In the genomic region with DNA sequence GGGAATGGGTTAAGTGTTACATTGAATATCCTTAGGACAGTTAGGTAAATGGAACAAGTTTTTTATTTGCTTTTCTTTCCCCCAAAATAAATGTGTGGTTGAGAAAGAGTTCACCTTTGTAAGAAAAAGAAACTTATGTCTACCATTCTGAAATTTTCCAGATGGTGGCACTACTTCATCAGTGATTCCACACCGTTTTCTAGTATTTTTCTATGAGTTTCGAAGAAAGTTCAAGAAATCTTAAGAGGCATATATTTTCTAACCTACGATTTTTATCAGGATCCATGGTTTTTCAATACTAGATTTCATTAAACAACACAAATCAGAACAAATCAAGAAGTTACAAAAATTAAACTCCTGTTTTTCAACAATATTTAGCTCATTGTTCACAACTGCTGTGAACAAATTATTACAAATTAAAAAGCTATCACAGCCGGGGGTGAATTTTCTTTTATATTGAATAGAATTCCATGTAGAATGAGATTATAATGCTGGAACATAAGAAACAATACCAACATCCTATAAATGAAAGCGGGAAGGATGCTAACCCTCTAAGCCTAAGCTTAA, we compare ENCODE assay signal across 8 cellular contexts.
DNase-seq lines count a peak whose midpoint lies in the region; ATAC-seq, FAIRE-seq and TF ChIP-seq lines count a peak whose summit lies in the region.

No MANE protein-coding gene starts in this region.

- POLR2A ChIA-PET in SK-N-SH (lab: Yijun Ruan, JAX), result no interaction called here

- CTCF ChIA-PET in SK-N-SH (lab: Yijun Ruan, JAX), result interaction anchor here (0.6 to 25.0 kb wide), 72 partner anchors 10 to 1515 kb away, joined by 3 to 766 read pairs (median 4); a partner anchor contains a TSS

- H3K79me2 ChIP-seq in SK-N-SH (ENCODE audit: insufficient read depth), result no peaks in the 10 kb centered on the region

- 24% methylated on average over 5 of the region's 5 CpGs for WGBS in SK-N-SH (ENCODE audit: low lambda C conversion rate)
- 24 to 30% methylated on average over 5 of the region's 5 CpGs for WGBS in thyroid gland, 2 donors

- TF ChIP-seq CTCF in SK-N-SH (IDR thresholded peaks at IDR 0.05), result peak; percentile 52
- peak; percentile 21 to 90 (median 46) for TF ChIP-seq CTCF in thyroid gland (IDR thresholded peaks at IDR 0.05)

- H3K9me2 ChIP-seq in SK-N-SH, result no peaks in the 10 kb centered on the region

- H3K9ac ChIP-seq in SK-N-SH, result no peak overlapping the region

- intact Hi-C loops in thyroid gland (cut with DNase I), result loop anchor here (2.0 to 10.0 kb wide), 2 partner anchors 177 to 463 kb away; no protein-coding TSS in a partner anchor

- H3K27me3 ChIP-seq in SK-N-SH (ENCODE audit: insufficient read depth) (no peaks in the 10 kb centered on the region), thyroid gland (no peaks in the 10 kb centered on the region)

- H3F3A ChIP-seq in SK-N-SH (replicated peaks; ENCODE audit: insufficient read depth), result no peaks in the 10 kb centered on the region

- H3K4me1 ChIP-seq in SK-N-SH (ENCODE audit: control insufficient read depth in 1 of 2, insufficient read depth in 2 of 2, low read depth in 1 of 2, low read length in 1 of 2) (peaks cover 0 to 10% of the 10 kb centered on the region in 2 experiments; a peak in 2 of 4 replicates), thyroid gland (peaks cover 0 to 1% of the 10 kb centered on the region in 2 donors)

- H3K4me2 ChIP-seq in SK-N-SH, result no peak overlapping the region

- TF ChIP-seq EP300 in SK-N-SH (IDR thresholded peaks at IDR 0.05; ENCODE audit: borderline replicate concordance in 1 of 2, low read depth in 1 of 2, low read length in 1 of 2), result no peak

- H3K9me3 ChIP-seq in SK-N-SH (no peaks in the 10 kb centered on the region), thyroid gland (no peaks in the 10 kb centered on the region)

- H4K20me1 ChIP-seq in SK-N-SH (ENCODE audit: insufficient read depth), result no peaks in the 10 kb centered on the region

- no peak for ATAC-seq in SK-N-SH treated with all-trans-retinoic acid at 6 μM for 48 hours
- no peak for ATAC-seq in stimulated activated naive CD8-positive, alpha-beta T cell treated with anti-CD3 and anti-CD28 coated beads, Interleukin-15, Interleukin-2, amounts not matched to agents 100 U/mL and 50 U/mL, for 24 hours

- H3K27ac ChIP-seq in SK-N-SH (ENCODE audit: low read depth in 2 of 2, low read length in 1 of 2) (no peak overlapping the region), thyroid gland (no peak overlapping the region)

- no peaks in the 10 kb centered on the region for H3K36me3 ChIP-seq in SK-N-SH (replicated peaks in 1 of 2; ENCODE audit: control insufficient read depth in 1 of 2, insufficient read depth in 2 of 2, low read length in 1 of 2)
- H3K36me3 ChIP-seq in thyroid gland, result no peaks in the 10 kb centered on the region

- H2AFZ ChIP-seq in SK-N-SH (ENCODE audit: low read depth), result no peak overlapping the region

- FAIRE-seq in RCC 7860 (lab: Jason Lieb, UNC) (peak; percentile 83), HTR-8/SVneo (lab: Jason Lieb, UNC) (no peak)

- TF ChIP-seq RAD21 in SK-N-SH (IDR thresholded peaks at IDR 0.05; ENCODE audit: low read length), result peak; percentile 91

- TF ChIP-seq POLR2A in thyroid gland (IDR thresholded peaks at IDR 0.05), result no peak

- H3K4me3 ChIP-seq in SK-N-SH (ENCODE audit: low read depth in 2 of 2, low read length in 1 of 2) (peak overlapping the region in 1 of 2 experiments; percentile 22; a peak in 1 of 4 replicates), thyroid gland (replicated peaks in 1 of 3) (no peak overlapping the region)

- DNase-seq in SK-N-SH, result peak; percentile 39
- DNase-seq in RCC 7860 (ENCODE audit: low spot score), result no peak
- peak; percentile 14 for DNase-seq in glomerular endothelial cell (ENCODE audit: extremely low read depth, low read depth, low spot score)
- no peak for DNase-seq in thyroid gland
- DNase-seq in NCI-H774 (lab: John Stamatoyannopoulos, UW), result no peak
- no peak for DNase-seq in stimulated activated naive CD8-positive, alpha-beta T cell treated with anti-CD3 and anti-CD28 coated beads, Interleukin-15, Interleukin-2, amounts not matched to agents 100 U/mL and 50 U/mL, for 24 hours
- DNase-seq in HTR-8/SVneo (ENCODE audit: insufficient read length, low spot score), result no peak

TF ChIP-seq in SK-N-SH, 30 proteins besides CTCF, POLR2A, EP300 and RAD21:
- TF ChIP-seq, protein P1, sequence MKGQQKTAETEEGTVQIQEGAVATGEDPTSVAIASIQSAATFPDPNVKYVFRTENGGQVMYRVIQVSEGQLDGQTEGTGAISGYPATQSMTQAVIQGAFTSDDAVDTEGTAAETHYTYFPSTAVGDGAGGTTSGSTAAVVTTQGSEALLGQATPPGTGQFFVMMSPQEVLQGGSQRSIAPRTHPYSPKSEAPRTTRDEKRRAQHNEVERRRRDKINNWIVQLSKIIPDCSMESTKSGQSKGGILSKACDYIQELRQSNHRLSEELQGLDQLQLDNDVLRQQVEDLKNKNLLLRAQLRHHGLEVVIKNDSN (IDR thresholded peaks at IDR 0.05; ENCODE audit: borderline replicate concordance, low read depth), result no peak
- TF ChIP-seq RFX5 (IDR thresholded peaks at IDR 0.05; ENCODE audit: low read length), result no peak
- TF ChIP-seq SMC3 (IDR thresholded peaks at IDR 0.05; ENCODE audit: low read depth, low read length), result peak; percentile 64; the same call in 1 of the 2 replicates
- TF ChIP-seq GATA2 (CRISPR knock-in tag; IDR thresholded peaks at IDR 0.05), result no peak
- TF ChIP-seq YY1 (IDR thresholded peaks at IDR 0.05; ENCODE audit: low read depth), result no peak

TF ChIP-seq in SK-N-SH treated with all-trans-retinoic acid at 6 μM for 48 hours, 23 proteins besides CTCF, POLR2A, EP300 and RAD21 (continues in another document):
- TF ChIP-seq ZC3H10 (CRISPR knock-in tag; IDR thresholded peaks at IDR 0.05), result no peak
- TF ChIP-seq ZNF8 (CRISPR knock-in tag; IDR thresholded peaks at IDR 0.05), result no peak
- TF ChIP-seq, protein P2, sequence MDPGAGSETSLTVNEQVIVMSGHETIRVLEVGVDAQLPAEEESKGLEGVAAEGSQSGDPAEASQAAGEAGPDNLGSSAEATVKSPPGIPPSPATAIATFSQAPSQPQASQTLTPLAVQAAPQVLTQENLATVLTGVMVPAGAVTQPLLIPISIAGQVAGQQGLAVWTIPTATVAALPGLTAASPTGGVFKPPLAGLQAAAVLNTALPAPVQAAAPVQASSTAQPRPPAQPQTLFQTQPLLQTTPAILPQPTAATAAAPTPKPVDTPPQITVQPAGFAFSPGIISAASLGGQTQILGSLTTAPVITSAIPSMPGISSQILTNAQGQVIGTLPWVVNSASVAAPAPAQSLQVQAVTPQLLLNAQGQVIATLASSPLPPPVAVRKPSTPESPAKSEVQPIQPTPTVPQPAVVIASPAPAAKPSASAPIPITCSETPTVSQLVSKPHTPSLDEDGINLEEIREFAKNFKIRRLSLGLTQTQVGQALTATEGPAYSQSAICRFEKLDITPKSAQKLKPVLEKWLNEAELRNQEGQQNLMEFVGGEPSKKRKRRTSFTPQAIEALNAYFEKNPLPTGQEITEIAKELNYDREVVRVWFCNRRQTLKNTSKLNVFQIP (CRISPR knock-in tag; IDR thresholded peaks at IDR 0.05; ENCODE audit: borderline replicate concordance, low read depth), result no peak
- TF ChIP-seq BACH2 (CRISPR knock-in tag; IDR thresholded peaks at IDR 0.05; ENCODE audit: borderline replicate concordance), result no peak
- TF ChIP-seq ZFP30 (CRISPR knock-in tag; IDR thresholded peaks at IDR 0.05), result no peak
- no peak for TF ChIP-seq ARNTL (CRISPR knock-in tag; IDR thresholded peaks at IDR 0.05; ENCODE audit: borderline replicate concordance, low read depth)
- TF ChIP-seq GLIS3 (CRISPR knock-in tag; IDR thresholded peaks at IDR 0.05), result no peak
- TF ChIP-seq SNAI2 (CRISPR knock-in tag; IDR thresholded peaks at IDR 0.05), result no peak
- no peak for TF ChIP-seq ZFP3 (CRISPR knock-in tag; IDR thresholded peaks at IDR 0.05)
- TF ChIP-seq, protein P3, sequence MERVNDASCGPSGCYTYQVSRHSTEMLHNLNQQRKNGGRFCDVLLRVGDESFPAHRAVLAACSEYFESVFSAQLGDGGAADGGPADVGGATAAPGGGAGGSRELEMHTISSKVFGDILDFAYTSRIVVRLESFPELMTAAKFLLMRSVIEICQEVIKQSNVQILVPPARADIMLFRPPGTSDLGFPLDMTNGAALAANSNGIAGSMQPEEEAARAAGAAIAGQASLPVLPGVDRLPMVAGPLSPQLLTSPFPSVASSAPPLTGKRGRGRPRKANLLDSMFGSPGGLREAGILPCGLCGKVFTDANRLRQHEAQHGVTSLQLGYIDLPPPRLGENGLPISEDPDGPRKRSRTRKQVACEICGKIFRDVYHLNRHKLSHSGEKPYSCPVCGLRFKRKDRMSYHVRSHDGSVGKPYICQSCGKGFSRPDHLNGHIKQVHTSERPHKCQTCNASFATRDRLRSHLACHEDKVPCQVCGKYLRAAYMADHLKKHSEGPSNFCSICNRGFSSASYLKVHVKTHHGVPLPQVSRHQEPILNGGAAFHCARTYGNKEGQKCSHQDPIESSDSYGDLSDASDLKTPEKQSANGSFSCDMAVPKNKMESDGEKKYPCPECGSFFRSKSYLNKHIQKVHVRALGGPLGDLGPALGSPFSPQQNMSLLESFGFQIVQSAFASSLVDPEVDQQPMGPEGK (CRISPR knock-in tag; IDR thresholded peaks at IDR 0.05; ENCODE audit: borderline replicate concordance), result no peak
- TF ChIP-seq TOX (CRISPR knock-in tag; IDR thresholded peaks at IDR 0.05; ENCODE audit: borderline replicate concordance), result no peak
- TF ChIP-seq ZNF70 (CRISPR knock-in tag; IDR thresholded peaks at IDR 0.05), result no peak
- TF ChIP-seq, protein P4, sequence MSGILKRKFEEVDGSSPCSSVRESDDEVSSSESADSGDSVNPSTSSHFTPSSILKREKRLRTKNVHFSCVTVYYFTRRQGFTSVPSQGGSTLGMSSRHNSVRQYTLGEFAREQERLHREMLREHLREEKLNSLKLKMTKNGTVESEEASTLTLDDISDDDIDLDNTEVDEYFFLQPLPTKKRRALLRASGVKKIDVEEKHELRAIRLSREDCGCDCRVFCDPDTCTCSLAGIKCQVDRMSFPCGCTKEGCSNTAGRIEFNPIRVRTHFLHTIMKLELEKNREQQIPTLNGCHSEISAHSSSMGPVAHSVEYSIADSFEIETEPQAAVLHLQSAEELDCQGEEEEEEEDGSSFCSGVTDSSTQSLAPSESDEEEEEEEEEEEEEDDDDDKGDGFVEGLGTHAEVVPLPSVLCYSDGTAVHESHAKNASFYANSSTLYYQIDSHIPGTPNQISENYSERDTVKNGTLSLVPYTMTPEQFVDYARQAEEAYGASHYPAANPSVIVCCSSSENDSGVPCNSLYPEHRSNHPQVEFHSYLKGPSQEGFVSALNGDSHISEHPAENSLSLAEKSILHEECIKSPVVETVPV (CRISPR knock-in tag; IDR thresholded peaks at IDR 0.05), result no peak
- TF ChIP-seq ISL1 (CRISPR knock-in tag; IDR thresholded peaks at IDR 0.05), result no peak
- TF ChIP-seq ESRRG (CRISPR knock-in tag; IDR thresholded peaks at IDR 0.05), result no peak
- no peak for TF ChIP-seq RARB (CRISPR knock-in tag; IDR thresholded peaks at IDR 0.05)
- TF ChIP-seq PPARA (CRISPR knock-in tag; IDR thresholded peaks at IDR 0.05; ENCODE audit: borderline replicate concordance), result no peak
- TF ChIP-seq ZNF565 (CRISPR knock-in tag; conservative IDR thresholded peaks at IDR 0.05; ENCODE audit: low read depth), result no peak
- no peak for TF ChIP-seq OSR1 (CRISPR knock-in tag; IDR thresholded peaks at IDR 0.05)

Comparison
In these comparisons a context has a peak if more than half of its experiments do, and no peak if none do; other contexts are left out.
1. DNase-seq: peak in SK-N-SH (single experiment) and glomerular endothelial cell (single experiment); none in RCC 7860 (single experiment), thyroid gland (0 of 2), NCI-H774 (single experiment), stimulated activated naive CD8-positive, alpha-beta T cell treated with anti-CD3 and anti-CD28 coated beads, Interleukin-15, Interleukin-2, amounts not matched to agents 100 U/mL and 50 U/mL, for 24 hours (single experiment) and HTR-8/SVneo (single experiment).